1 cellular context compared by ENCODE assay signal in the genomic region with DNA sequence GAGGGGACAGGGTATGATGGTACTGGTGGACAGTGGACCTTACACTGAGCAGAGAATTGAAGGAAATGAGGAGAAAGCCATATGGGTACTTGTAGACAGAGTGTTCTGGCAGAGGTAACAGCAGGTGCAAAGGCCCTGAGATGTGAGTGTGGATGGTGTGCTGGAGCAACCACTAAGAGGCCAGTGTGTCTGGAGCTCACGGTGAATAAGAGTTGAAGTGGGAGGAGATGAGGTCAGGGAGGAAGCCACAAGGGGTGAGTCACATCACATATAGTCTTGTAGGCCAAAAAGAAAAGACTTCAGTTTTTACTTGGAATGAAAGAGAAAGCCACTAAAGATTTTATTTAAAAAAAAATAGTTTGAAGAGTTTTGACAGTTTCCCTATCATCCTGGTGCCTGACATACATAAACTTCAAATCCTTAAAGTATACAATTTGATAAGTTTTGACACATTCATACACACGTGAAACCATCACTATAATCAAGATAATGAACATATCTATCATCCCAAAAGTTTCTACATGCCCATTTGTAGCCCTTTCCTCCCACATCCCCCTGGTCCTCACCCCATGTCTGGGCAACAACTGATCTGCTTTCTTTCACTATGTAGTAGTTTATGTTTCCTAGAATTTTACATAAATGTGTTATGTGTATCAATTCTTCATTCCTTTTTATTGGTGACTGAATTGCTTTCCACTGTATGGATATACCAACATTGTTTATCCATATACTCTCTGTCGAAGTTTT.
TF ChIP-seq lines count a peak whose summit lies in the region.

No MANE protein-coding gene starts in this region.

TF ChIP-seq in IMR-90, 13 proteins besides CTCF, POLR2A, EP300 and RAD21:
- TF ChIP-seq MAZ (IDR thresholded peaks at IDR 0.05; ENCODE audit: borderline replicate concordance, low read depth, low read length): no peak
- TF ChIP-seq, protein P1, sequence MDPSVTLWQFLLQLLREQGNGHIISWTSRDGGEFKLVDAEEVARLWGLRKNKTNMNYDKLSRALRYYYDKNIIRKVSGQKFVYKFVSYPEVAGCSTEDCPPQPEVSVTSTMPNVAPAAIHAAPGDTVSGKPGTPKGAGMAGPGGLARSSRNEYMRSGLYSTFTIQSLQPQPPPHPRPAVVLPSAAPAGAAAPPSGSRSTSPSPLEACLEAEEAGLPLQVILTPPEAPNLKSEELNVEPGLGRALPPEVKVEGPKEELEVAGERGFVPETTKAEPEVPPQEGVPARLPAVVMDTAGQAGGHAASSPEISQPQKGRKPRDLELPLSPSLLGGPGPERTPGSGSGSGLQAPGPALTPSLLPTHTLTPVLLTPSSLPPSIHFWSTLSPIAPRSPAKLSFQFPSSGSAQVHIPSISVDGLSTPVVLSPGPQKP (IDR thresholded peaks at IDR 0.05; ENCODE audit: borderline replicate concordance, low read depth, low read length): no peak
- TF ChIP-seq RFX5 (IDR thresholded peaks at IDR 0.05; ENCODE audit: low read depth, low read length): no peak
- no peak for TF ChIP-seq SMC3 (IDR thresholded peaks at IDR 0.05; ENCODE audit: low read depth, low read length)
- TF ChIP-seq CHD1 (IDR thresholded peaks at IDR 0.05; ENCODE audit: low read depth, low read length): no peak
- TF ChIP-seq FOS (IDR thresholded peaks at IDR 0.05; ENCODE audit: low read depth, low read length): peak; percentile 70; the same call in 1 of the 2 replicates
- TF ChIP-seq MXI1 (IDR thresholded peaks at IDR 0.05; ENCODE audit: borderline replicate concordance, low read depth, low read length): no peak
- no peak for TF ChIP-seq CEBPB (IDR thresholded peaks at IDR 0.05; ENCODE audit: low read depth, low read length)
- no peak for TF ChIP-seq NFE2L2 (IDR thresholded peaks at IDR 0.05; ENCODE audit: low read depth, low read length)
- peak; percentile 93 for TF ChIP-seq RCOR1 (IDR thresholded peaks at IDR 0.05; ENCODE audit: insufficient replicate concordance, low read length)
- TF ChIP-seq, protein P2, sequence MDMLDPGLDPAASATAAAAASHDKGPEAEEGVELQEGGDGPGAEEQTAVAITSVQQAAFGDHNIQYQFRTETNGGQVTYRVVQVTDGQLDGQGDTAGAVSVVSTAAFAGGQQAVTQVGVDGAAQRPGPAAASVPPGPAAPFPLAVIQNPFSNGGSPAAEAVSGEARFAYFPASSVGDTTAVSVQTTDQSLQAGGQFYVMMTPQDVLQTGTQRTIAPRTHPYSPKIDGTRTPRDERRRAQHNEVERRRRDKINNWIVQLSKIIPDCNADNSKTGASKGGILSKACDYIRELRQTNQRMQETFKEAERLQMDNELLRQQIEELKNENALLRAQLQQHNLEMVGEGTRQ (IDR thresholded peaks at IDR 0.05; ENCODE audit: low read depth, low read length): no peak
- peak; percentile 28; the same call in 1 of the 2 replicates for TF ChIP-seq BHLHE40 (IDR thresholded peaks at IDR 0.05; ENCODE audit: low read depth, low read length)
- TF ChIP-seq MAFK (IDR thresholded peaks at IDR 0.05; ENCODE audit: low read depth, low read length): no peak
TF ChIP-seq in IMR-90: peak in this region for 3.
